Comparison of ENCODE assay signal across 22 cellular contexts in genomic region chr6:120994573-120994967, GRCh38.
"Had no signal": no experiment of that assay in that cellular context is flagged by ENCODE, and none has a peak within 500 bp of the region (broad histone marks: within the 10 kb centered on the region; RNA-seq: fewer than 3 reads in every experiment).

No MANE protein-coding gene starts in this region.

- H3K4me2 ChIP-seq: KMS-11, SK-N-SH had no signal

- H3K9me3 ChIP-seq: SK-N-SH had no signal

- ATAC-seq: K562, Panc1, T-cell had no signal

- H3K9me2 ChIP-seq: SK-N-SH had no signal

- H3K27ac ChIP-seq: KMS-11, RWPE1 had no signal

- H3K9ac ChIP-seq: KMS-11, SK-N-SH had no signal

- H3K4me3 ChIP-seq: K562 had no signal

- DNase-seq: Kasumi-1, MM.1S, NCI-H1092 treated with DMSO at 0.1 percent for 48 hours, NCI-H1436, NCI-H187, NCI-H2029, NCI-H2081 treated with DMSO at 0.1 percent for 48 hours, NCI-H2171, NCI-H226, NCI-H446, NCI-H510A, NCI-H524 treated with DMSO at 0.1 percent for 48 hours, NCI-H69, NCI-H774, SHP77, SK-N-SH, SW 1271, T-cell had no signal
